ENCODE assay signal across 19 cellular contexts in the genomic region with DNA sequence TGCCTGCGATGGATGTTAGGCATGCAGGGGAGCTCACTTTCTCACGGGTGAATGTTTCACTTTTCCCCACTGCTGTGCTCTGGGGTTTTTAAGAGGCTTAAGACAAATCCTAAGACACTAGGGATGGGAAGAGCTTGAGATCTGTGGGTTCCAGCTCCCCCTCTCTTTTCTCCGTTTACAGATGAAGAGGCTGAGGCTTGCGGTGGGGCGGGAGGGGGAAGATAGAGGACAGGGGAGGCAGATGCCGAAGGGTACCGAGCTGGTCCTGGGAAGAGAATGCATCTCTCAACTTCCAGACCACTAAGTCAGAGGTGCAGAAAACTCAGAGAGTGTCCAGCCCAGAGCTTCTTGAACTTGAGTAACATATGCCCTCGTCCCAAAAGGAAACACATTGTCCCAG. TPM values are rescaled to one million over a fixed set of nuclear protein-coding genes. Genes with fewer than 3 reads are reported as not detected.
DNase-seq lines count a peak whose midpoint lies in the region; ATAC-seq and TF ChIP-seq lines count a peak whose summit lies in the region.
"Had no signal": no experiment of that assay in that cellular context is flagged by ENCODE, and none has a peak within 500 bp of the region (broad histone marks: within the 10 kb centered on the region; RNA-seq: fewer than 3 reads in every experiment).

No MANE protein-coding gene starts in this region.

- WGBS in mammary epithelial cell (ENCODE audit: low coverage, missing lambda C conversion rate): 68% methylated on average over 8 of the region's 8 CpGs

- H3K4me1 Mint-ChIP-seq in natural killer cell treated with Interleukin-12 subunit alpha and Interleukin-12 subunit beta and Interleukin-15 and Interleukin-18, amount 100 ng/mL, for 72 hours (ENCODE audit: low read depth in 2 of 2): no peaks in the 10 kb centered on the region

- H3K4me1 ChIP-seq in breast epithelium (peaks cover 18 to 38% of the 10 kb centered on the region in 2 donors), mammary epithelial cell (ENCODE audit: insufficient read depth, low read length) (peaks cover 22% of the 10 kb centered on the region), rectal smooth muscle tissue (ENCODE audit: control insufficient read depth, insufficient read depth, low read length) (peaks cover 47% of the 10 kb centered on the region), uterus (peaks cover 33 to 49% of the 10 kb centered on the region in 2 donors), MM.1S (ENCODE audit: low read length) (peaks cover 24% of the 10 kb centered on the region)

- no peaks in the 10 kb centered on the region for H3K9me2 ChIP-seq in MM.1S (replicated peaks; ENCODE audit: insufficient read depth, low read length)

- no peaks in the 10 kb centered on the region for H3K36me3 Mint-ChIP-seq in natural killer cell treated with Interleukin-12 subunit alpha and Interleukin-12 subunit beta and Interleukin-15 and Interleukin-18, amount 100 ng/mL, for 72 hours
- H3K36me3 Mint-ChIP-seq: stimulated activated memory B cell treated with anti-CD40 and anti-IgM and Interleukin-4, amounts not matched to agents 10 μg/mL and 1 μg/mL and 100 μg/mL, for 72 hours had no signal

- H3K27ac ChIP-seq in breast epithelium (peak overlapping the region; percentile 80 to 97), mammary epithelial cell (ENCODE audit: insufficient read depth, low read depth, low read length) (no peak overlapping the region), rectal smooth muscle tissue (ENCODE audit: low read depth, low read length) (peak overlapping the region; percentile 53), uterus (peak overlapping the region; percentile 93 to 96), MM.1S (ENCODE audit: low read length) (no peak overlapping the region)
- H3K27ac ChIP-seq: VCaP had no signal

- CTCF ChIA-PET in mammary epithelial cell (lab: Charles Lee; ENCODE audit: low non-redundant PET): no interaction called here

- DNase-seq in breast epithelium (ENCODE audit: low spot score in 2 of 2) (no peak), mammary epithelial cell (no peak), fibroblast of the aortic adventitia (ENCODE audit: low read depth) (no peak), uterus (no peak), MM.1S (no peak)
- no peak for DNase-seq in natural killer cell treated with Interleukin-12 subunit alpha and Interleukin-12 subunit beta and Interleukin-15 and Interleukin-18, amount 100 ng/mL, for 72 hours (ENCODE audit: low spot score)
- no peak for DNase-seq in activated CD4-positive, alpha-beta T cell treated with anti-CD3 and anti-CD28 coated beads for 48 hours
- DNase-seq: activated naive CD4-positive, alpha-beta T cell treated with anti-CD3 and anti-CD28 coated beads, Interleukin-2, amount 50 U/mL, for 16 hours; Calu3; mesendoderm; stimulated activated CD4-positive, alpha-beta T cell treated with anti-CD3 and anti-CD28 coated beads, Interleukin-4, amount 100 ng/mL, for 1 hour had no signal

- TF ChIP-seq CTCF in breast epithelium (IDR thresholded peaks at IDR 0.05) (no peak), mammary epithelial cell (conservative IDR thresholded peaks at IDR 0.05 in 1 of 2, IDR thresholded peaks at IDR 0.05 in 1 of 2; ENCODE audit: extremely low read depth in 1 of 2, insufficient read depth in 1 of 2, low read depth in 1 of 2, low read length in 2 of 2) (no peak), fibroblast of the aortic adventitia (IDR thresholded peaks at IDR 0.05; ENCODE audit: insufficient read depth, low read length) (no peak), uterus (IDR thresholded peaks at IDR 0.05) (no peak), MM.1S (IDR thresholded peaks at IDR 0.05; ENCODE audit: low read length) (no peak)

- BruUV-seq in mammary epithelial cell (replicated peaks; lab: Mats Ljungman, UMichigan): no TSS peak

- H3K79me2 ChIP-seq in mammary epithelial cell (ENCODE audit: insufficient read depth, low read length) (no peaks in the 10 kb centered on the region), MM.1S (ENCODE audit: low read length) (no peaks in the 10 kb centered on the region)

- in situ Hi-C loops in mammary epithelial cell (cut with MboI; ENCODE audit: low sequenced_read_pairs in 2 of 2): no loop called here

- TF ChIP-seq POLR2A in breast epithelium (IDR thresholded peaks at IDR 0.05) (no peak), uterus (IDR thresholded peaks at IDR 0.05) (no peak)

- no peak overlapping the region for H3K27ac Mint-ChIP-seq in natural killer cell treated with Interleukin-12 subunit alpha and Interleukin-12 subunit beta and Interleukin-15 and Interleukin-18, amount 100 ng/mL, for 72 hours
- H3K27ac Mint-ChIP-seq: stimulated activated memory B cell treated with anti-CD40 and anti-IgM and Interleukin-4, amounts not matched to agents 10 μg/mL and 1 μg/mL and 100 μg/mL, for 72 hours had no signal

- no peak overlapping the region for H3K4me3 Mint-ChIP-seq in natural killer cell treated with Interleukin-12 subunit alpha and Interleukin-12 subunit beta and Interleukin-15 and Interleukin-18, amount 100 ng/mL, for 72 hours
- H3K4me3 Mint-ChIP-seq: stimulated activated memory B cell treated with anti-CD40 and anti-IgM and Interleukin-4, amounts not matched to agents 10 μg/mL and 1 μg/mL and 100 μg/mL, for 72 hours had no signal

- peaks cover 44 to 47% of the 10 kb centered on the region in 2 donors for H3K27me3 Mint-ChIP-seq in natural killer cell treated with Interleukin-12 subunit alpha and Interleukin-12 subunit beta and Interleukin-15 and Interleukin-18, amount 100 ng/mL, for 72 hours

- H3F3A ChIP-seq in MM.1S (ENCODE audit: insufficient read depth, low read length): peaks cover 18% of the 10 kb centered on the region

- H3K9me3 Mint-ChIP-seq in natural killer cell treated with Interleukin-12 subunit alpha and Interleukin-12 subunit beta and Interleukin-15 and Interleukin-18, amount 100 ng/mL, for 72 hours: no peaks in the 10 kb centered on the region

- H3K4me2 ChIP-seq in mammary epithelial cell (ENCODE audit: insufficient read depth, low read depth, low read length) (no peak overlapping the region), MM.1S (ENCODE audit: low read depth, low read length) (no peak overlapping the region)

- H3K27me3 ChIP-seq in breast epithelium (no peaks in the 10 kb centered on the region), mammary epithelial cell (ENCODE audit: insufficient read depth, low read length) (peaks cover 13% of the 10 kb centered on the region), rectal smooth muscle tissue (ENCODE audit: control insufficient read depth, insufficient read depth, low read length) (no peaks in the 10 kb centered on the region), uterus (no peaks in the 10 kb centered on the region), MM.1S (replicated peaks; ENCODE audit: insufficient read depth, low read length) (no peaks in the 10 kb centered on the region)

- H3K4me3 ChIP-seq in breast epithelium (peak overlapping the region in 2 of 3 donors; percentile 5 to 12), mammary epithelial cell (replicated peaks in 1 of 3; ENCODE audit: insufficient read depth in 1 of 3, low read depth in 2 of 3, low read length in 3 of 3) (no peak overlapping the region), fibroblast of the aortic adventitia (ENCODE audit: low read depth, low read length) (peak overlapping the region; percentile 36), rectal smooth muscle tissue (ENCODE audit: low read length) (peak overlapping the region; percentile 27), uterus (peak overlapping the region in 1 of 2 donors; percentile 21), MM.1S (ENCODE audit: low read length) (no peak overlapping the region)

- intact Hi-C loops in breast epithelium (cut with DNase I; ENCODE audit: low total_unique reads): no loop called here
- intact Hi-C loops in mammary epithelial cell (cut with micrococcal nuclease): no loop called here
- intact Hi-C loops in uterus (cut with DNase I; ENCODE audit: low total_unique reads): no loop called here

- H3K9ac ChIP-seq in mammary epithelial cell (ENCODE audit: insufficient read depth, low read length): no peak overlapping the region
- H3K9ac ChIP-seq in rectal smooth muscle tissue (ENCODE audit: low read length): no peak overlapping the region
- H3K9ac ChIP-seq in MM.1S (ENCODE audit: low read length): no peak overlapping the region

- dilution Hi-C loops in mammary epithelial cell (cut with HindIII; ENCODE audit: low sequenced_read_pairs): no loop called here

- H2AFZ ChIP-seq in mammary epithelial cell (ENCODE audit: low read depth, low read length) (no peak overlapping the region), MM.1S (ENCODE audit: low read length) (no peak overlapping the region)

- ATAC-seq in natural killer cell treated with Interleukin-12 subunit alpha and Interleukin-12 subunit beta and Interleukin-15 and Interleukin-18, amount 100 ng/mL, for 72 hours: no peak
- ATAC-seq: esophagus mucosa had no signal

- H3K9me3 ChIP-seq in breast epithelium (no peaks in the 10 kb centered on the region), mammary epithelial cell (replicated peaks; ENCODE audit: insufficient read depth, low read length) (no peaks in the 10 kb centered on the region), uterus (no peaks in the 10 kb centered on the region), MM.1S (replicated peaks; ENCODE audit: insufficient read depth, low read length) (no peaks in the 10 kb centered on the region)

- no peaks in the 10 kb centered on the region for H3K36me3 ChIP-seq in breast epithelium
- H3K36me3 ChIP-seq in mammary epithelial cell (ENCODE audit: insufficient read depth, low read length): no peaks in the 10 kb centered on the region
- no peaks in the 10 kb centered on the region for H3K36me3 ChIP-seq in rectal smooth muscle tissue (ENCODE audit: control insufficient read depth, insufficient read depth, low read length)
- H3K36me3 ChIP-seq in uterus: no peaks in the 10 kb centered on the region
- H3K36me3 ChIP-seq in MM.1S (replicated peaks; ENCODE audit: insufficient read depth, low read length): no peaks in the 10 kb centered on the region

- H4K20me1 ChIP-seq in mammary epithelial cell (ENCODE audit: insufficient read depth, low read length): no peaks in the 10 kb centered on the region
- H4K20me1 ChIP-seq in MM.1S (ENCODE audit: insufficient read depth, low read length): no peaks in the 10 kb centered on the region

RNA-seq across cellular contexts. Expression of a gene that starts 8.2 kb away (rescaled TPM):
- total RNA-seq in breast epithelium: 100 to 1,000 TPM in 1 of 3 donors, 10 to 100 TPM in 2; 20.8 to 167 (median 46.2) TPM
- total RNA-seq in mammary epithelial cell: not detected
- not detected for polyA plus RNA-seq in mammary epithelial cell
- polyA minus RNA-seq in mammary epithelial cell: not detected
- 17.0 and 22.0 TPM in 2 replicates for total RNA-seq in fibroblast of the aortic adventitia (ENCODE audit: low replicate concordance)
- total RNA-seq in uterus: 10 to 100 TPM; 13.2 to 83.0 (median 45.3) TPM
- not detected for total RNA-seq in natural killer cell treated with Interleukin-12 subunit alpha and Interleukin-12 subunit beta and Interleukin-15 and Interleukin-18, amount 100 ng/mL, for 72 hours

RNA-seq across cellular contexts. Expression of a gene that starts 51.5 kb away (rescaled TPM):
- total RNA-seq in breast epithelium: 1 to 10 TPM; 2.0 to 2.6 (median 2.1) TPM
- total RNA-seq in mammary epithelial cell: not detected
- polyA plus RNA-seq in mammary epithelial cell: not detected
- polyA minus RNA-seq in mammary epithelial cell: not detected
- not detected in 2 replicates for total RNA-seq in fibroblast of the aortic adventitia (ENCODE audit: low replicate concordance)
- total RNA-seq in uterus: 1 to 10 TPM in 2 of 4 donors, under 1 TPM in 1, not detected in 1; 0.48 to 5.9 (median 4.8) TPM
- total RNA-seq in natural killer cell treated with Interleukin-12 subunit alpha and Interleukin-12 subunit beta and Interleukin-15 and Interleukin-18, amount 100 ng/mL, for 72 hours: 100 to 1,000 TPM; 599 to 903 TPM
- total RNA-seq: A172, Calu3, cerebellum, HT1080, M059J had no signal

Comparison
In these comparisons a context has a peak if more than half of its experiments do, and no peak if none do; other contexts are left out.
1. H3K27ac ChIP-seq: peak in breast epithelium (2 of 2), rectal smooth muscle tissue (single experiment) and uterus (2 of 2); none in mammary epithelial cell (single experiment) and MM.1S (single experiment).
2. H3K4me3 ChIP-seq: peak in breast epithelium (2 of 3), fibroblast of the aortic adventitia (single experiment) and rectal smooth muscle tissue (single experiment); none in mammary epithelial cell (0 of 3) and MM.1S (single experiment).
3. RNA of a gene that starts 8.2 kb away (total RNA-seq): 13.2 to 83.0 TPM in uterus, 20.8 to 167 TPM in breast epithelium and 17.0 to 22.0 TPM in fibroblast of the aortic adventitia; not detected in natural killer cell treated with Interleukin-12 subunit alpha and Interleukin-12 subunit beta and Interleukin-15 and Interleukin-18, amount 100 ng/mL, for 72 hours and not detected in mammary epithelial cell; every median in the first group is over 10 times any median in the second.
4. RNA of a gene that starts 51.5 kb away (total RNA-seq): 599 to 903 TPM in natural killer cell treated with Interleukin-12 subunit alpha and Interleukin-12 subunit beta and Interleukin-15 and Interleukin-18, amount 100 ng/mL, for 72 hours; 0.48 to 5.9 TPM in uterus, 2.0 to 2.6 TPM in breast epithelium, not detected in mammary epithelial cell and not detected in fibroblast of the aortic adventitia; every median in the first group is over 10 times any median in the second.